Comparison of ENCODE assay signal across 4 cellular contexts in the genomic region with DNA sequence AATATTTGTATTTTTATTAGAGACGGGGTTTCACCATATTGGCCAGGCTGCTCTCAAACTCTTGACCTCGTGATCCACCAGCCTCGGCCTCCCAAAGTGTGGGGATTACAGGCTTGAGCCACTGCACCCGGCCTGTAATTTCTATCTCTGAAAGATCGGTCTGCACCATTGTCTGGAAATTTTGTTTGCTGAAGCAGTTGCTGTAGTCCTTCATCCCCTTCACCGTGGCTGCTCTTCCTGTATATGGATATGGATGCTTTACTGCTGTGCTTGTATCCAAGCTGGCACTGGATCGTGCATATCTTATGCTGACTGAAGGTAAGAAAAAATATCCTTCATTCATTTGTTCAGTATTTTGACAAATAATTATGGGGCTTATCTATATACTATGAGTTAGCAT.
"Had no signal": no experiment of that assay in that cellular context is flagged by ENCODE, and none has a peak within 500 bp of the region (broad histone marks: within the 10 kb centered on the region; RNA-seq: fewer than 3 reads in every experiment).

No MANE protein-coding gene starts in this region.

- H3K27ac ChIP-seq: GM23248 had no signal

- H3K4me3 ChIP-seq: GM23248 had no signal

- DNase-seq: GM23248, H9, HCEC 1CT, IMR-90 had no signal
